ENCODE assay signal across 23 cellular contexts in genomic region chr9:98767915-98768314, GRCh38. TPM values are rescaled to one million over a fixed set of nuclear protein-coding genes. Genes with fewer than 3 reads are reported as not detected.
DNase-seq lines count a peak whose midpoint lies in the region; TF ChIP-seq lines count a peak whose summit lies in the region.
"Had no signal": no experiment of that assay in that cellular context is flagged by ENCODE, and none has a peak within 500 bp of the region (broad histone marks: within the 10 kb centered on the region; RNA-seq: fewer than 3 reads in every experiment).

No MANE protein-coding gene starts in this region.

- H3K4ac ChIP-seq in neuronal stem cell (ENCODE audit: low read length): no peak overlapping the region

- H4K20me1 ChIP-seq in Loucy (ENCODE audit: insufficient read depth, low read length, poor library complexity, severe bottlenecking): no peaks in the 10 kb centered on the region

- no peak overlapping the region for H4K8ac ChIP-seq in neuronal stem cell (ENCODE audit: low read depth, low read length)

- H2BK15ac ChIP-seq in neuronal stem cell (ENCODE audit: low read length): no peak overlapping the region

- H3K23ac ChIP-seq in neuronal stem cell (ENCODE audit: low read depth, low read length, poor library complexity): peak overlapping the region; percentile 3

- H3K36me3 ChIP-seq in right atrium auricular region (peaks cover 34% of the 10 kb centered on the region), Loucy (ENCODE audit: insufficient read depth, low read length) (no peaks in the 10 kb centered on the region), colonic mucosa (no peaks in the 10 kb centered on the region), neuronal stem cell (replicated peaks in 1 of 2; ENCODE audit: control insufficient read depth in 2 of 2, insufficient read depth in 2 of 2, low read length in 2 of 2) (peaks cover 46 to 79% of the 10 kb centered on the region in 2 donors)

- no peaks in the 10 kb centered on the region for H3K4me1 ChIP-seq in right atrium auricular region
- H3K4me1 ChIP-seq in Loucy (ENCODE audit: insufficient read depth, low read length, poor library complexity, severe bottlenecking): no peaks in the 10 kb centered on the region
- H3K4me1 ChIP-seq in colonic mucosa: no peaks in the 10 kb centered on the region
- H3K4me1 ChIP-seq in neuronal stem cell (ENCODE audit: control insufficient read depth in 2 of 2, insufficient read depth in 1 of 2, low read depth in 1 of 2, low read length in 2 of 2): no peaks in the 10 kb centered on the region
- H3K4me1 ChIP-seq: A549; BE2C; BLaER1 treated with 17β-estradiol and CSF1 and Interleukin-3, amounts not matched to agents 10 nM and 100 nM; HAP-1 had no signal

- TF ChIP-seq CTCF in right atrium auricular region (IDR thresholded peaks at IDR 0.05) (no peak), Loucy (conservative IDR thresholded peaks at IDR 0.05; ENCODE audit: low read length) (peak; percentile 16; the same call in 1 of the 2 replicates), colonic mucosa (IDR thresholded peaks at IDR 0.05) (no peak)

- H3K9me3 ChIP-seq in right atrium auricular region: peaks cover 0 to 6% of the 10 kb centered on the region in 2 donors
- H3K9me3 ChIP-seq in Loucy (ENCODE audit: insufficient read depth, low read depth, low read length): no peaks in the 10 kb centered on the region
- no peaks in the 10 kb centered on the region for H3K9me3 ChIP-seq in colonic mucosa
- H3K9me3 ChIP-seq in neuronal stem cell (replicated peaks in 1 of 2; ENCODE audit: control insufficient read depth in 2 of 2, insufficient read depth in 1 of 2, low read depth in 1 of 2, low read length in 2 of 2): peaks cover 4 to 8% of the 10 kb centered on the region in 2 donors
- H3K9me3 ChIP-seq: A549, BE2C, HAP-1 had no signal

- H3K4me3 ChIP-seq in right atrium auricular region: no peak overlapping the region
- H3K4me3 ChIP-seq in Loucy (ENCODE audit: low read length, poor library complexity, severe bottlenecking): no peak overlapping the region
- no peak overlapping the region for H3K4me3 ChIP-seq in colonic mucosa
- H3K4me3 ChIP-seq in neuronal stem cell (ENCODE audit: low read length in 2 of 2): peak overlapping the region in 1 of 2 donors; percentile 43
- H3K4me3 ChIP-seq: A549; BLaER1 treated with 17β-estradiol and CSF1 and Interleukin-3, amounts not matched to agents 10 nM and 100 nM; HAP-1 had no signal

- H4K91ac ChIP-seq in neuronal stem cell (ENCODE audit: low read depth, low read length, poor library complexity): no peak overlapping the region

- H3K14ac ChIP-seq in neuronal stem cell (ENCODE audit: low read length): no peak overlapping the region

- H3K27ac ChIP-seq in right atrium auricular region: no peak overlapping the region
- H3K27ac ChIP-seq in colonic mucosa: no peak overlapping the region
- no peak overlapping the region for H3K27ac ChIP-seq in neuronal stem cell (replicated peaks; ENCODE audit: low read length)
- H3K27ac ChIP-seq: A549; BLaER1 treated with 17β-estradiol and CSF1 and Interleukin-3, amounts not matched to agents 10 nM and 100 nM had no signal

- DNase-seq in right atrium auricular region (ENCODE audit: low spot score) (peak; percentile 23), cardiac septum (ENCODE audit: low spot score) (no peak), colonic mucosa (peak; percentile 10), neuronal stem cell (ENCODE audit: low spot score) (no peak), GF-D8 (lab: John Stamatoyannopoulos, UW) (no peak), NCI-H226 (no peak), NCI-H345 (lab: John Stamatoyannopoulos, UW) (no peak)
- DNase-seq: 8988T; ACHN; AML-193; BE2C; CD4-positive, alpha-beta T cell; CD8-positive, alpha-beta memory T cell; DMS53; DMS79 treated with DMSO at 0.1 percent for 48 hours; GOT3; HFFc6 had no signal

- H3K9me2 ChIP-seq in Loucy (replicated peaks; ENCODE audit: low read depth, low read length): no peaks in the 10 kb centered on the region

- no peaks in the 10 kb centered on the region for H3K27me3 ChIP-seq in right atrium auricular region
- H3K27me3 ChIP-seq in Loucy (ENCODE audit: insufficient read depth, low read length, poor library complexity, severe bottlenecking): no peaks in the 10 kb centered on the region
- no peaks in the 10 kb centered on the region for H3K27me3 ChIP-seq in colonic mucosa
- no peaks in the 10 kb centered on the region for H3K27me3 ChIP-seq in neuronal stem cell (ENCODE audit: control insufficient read depth in 3 of 3, insufficient read depth in 3 of 3, low read depth in 1 of 3, low read length in 3 of 3)
- H3K27me3 ChIP-seq: BE2C; BLaER1 treated with 17β-estradiol and CSF1 and Interleukin-3, amounts not matched to agents 10 nM and 100 nM had no signal

- no peaks in the 10 kb centered on the region for H3F3A ChIP-seq in Loucy (ENCODE audit: low read depth)

- no peak overlapping the region for H3K4me2 ChIP-seq in Loucy (ENCODE audit: low read depth, low read length, poor library complexity, severe bottlenecking)
- no peak overlapping the region for H3K4me2 ChIP-seq in neuronal stem cell (ENCODE audit: insufficient read depth, low read length, poor library complexity, severe bottlenecking)
- H3K4me2 ChIP-seq: A549; BLaER1 treated with 17β-estradiol and CSF1 and Interleukin-3, amounts not matched to agents 10 nM and 100 nM had no signal

- H3K9ac ChIP-seq in Loucy (ENCODE audit: low read depth, low read length, poor library complexity, severe bottlenecking) (no peak overlapping the region), colonic mucosa (ENCODE audit: low read depth in 2 of 2, low read length in 2 of 2) (no peak overlapping the region), neuronal stem cell (ENCODE audit: low read depth, low read length, poor library complexity) (no peak overlapping the region)
- H3K9ac ChIP-seq: BLaER1 treated with 17β-estradiol and CSF1 and Interleukin-3, amounts not matched to agents 10 nM and 100 nM had no signal

- no peak overlapping the region for H3K18ac ChIP-seq in neuronal stem cell (ENCODE audit: low read length)

- WGBS in neuronal stem cell (ENCODE audit: extremely low coverage in 2 of 2, insufficient read length in 2 of 2, insufficient replicate concordance in 1 of 2), 2 donors: no CpG with 5 or more reads among the region's 7 CpGs

- H2AFZ ChIP-seq in Loucy (ENCODE audit: low read length) (no peak overlapping the region), neuronal stem cell (ENCODE audit: low read length) (no peak overlapping the region)

- H3K79me2 ChIP-seq in Loucy (ENCODE audit: insufficient read depth, low read length): no peaks in the 10 kb centered on the region

- no peak overlapping the region for H2BK120ac ChIP-seq in neuronal stem cell (ENCODE audit: low read depth, low read length)

- intact Hi-C loops in cardiac septum (cut with DNase I) (no loop called here), colonic mucosa (cut with DNase I) (no loop called here)

- no peak overlapping the region for H2BK12ac ChIP-seq in neuronal stem cell (ENCODE audit: low read length)

- no peak overlapping the region for H2BK5ac ChIP-seq in neuronal stem cell (ENCODE audit: low read length)

- H2AK5ac ChIP-seq in neuronal stem cell (ENCODE audit: low read depth, low read length): no peak overlapping the region

- H3K79me1 ChIP-seq in neuronal stem cell (ENCODE audit: low read depth, low read length): no peaks in the 10 kb centered on the region

RNA-seq across cellular contexts. Expression of gene ANKS6, which starts 28.4 kb away (rescaled TPM):
- total RNA-seq in right atrium auricular region (1 to 10 TPM; 3.3 to 8.7 TPM), cardiac septum (7.6 TPM), colonic mucosa (10 to 100 TPM; 19.5 to 22.0 TPM)
- polyA plus RNA-seq in neuronal stem cell (2013, experiment 1 of 2): 31.8 TPM
- polyA plus RNA-seq in neuronal stem cell (2013, experiment 2 of 2): 30.2 TPM

RNA-seq across cellular contexts. Expression of gene GALNT12, which starts 39.6 kb away (rescaled TPM):
- total RNA-seq in right atrium auricular region (1 to 10 TPM in 1 of 2 donors, under 1 TPM in 1; 0.33 to 2.7 TPM), cardiac septum (0.38 TPM), colonic mucosa (100 to 1,000 TPM in 1 of 2 donors, 10 to 100 TPM in 1; 69.6 to 145 TPM)
- polyA plus RNA-seq in neuronal stem cell (2013, experiment 1 of 2): 18.8 TPM
- 18.5 TPM for polyA plus RNA-seq in neuronal stem cell (2013, experiment 2 of 2)
- polyA plus RNA-seq: CD14-positive monocyte had no signal

RNA-seq across cellular contexts. Expression of gene GABBR2, which starts 59.2 kb away (rescaled TPM):
- total RNA-seq in right atrium auricular region (under 1 TPM in 1 of 2 donors, not detected in 1; 0.22 TPM), cardiac septum (1.1 TPM), colonic mucosa (under 1 TPM in 1 of 2 donors, not detected in 1; 0.05 TPM)
- 0.18 TPM for polyA plus RNA-seq in neuronal stem cell (2013, experiment 1 of 2)
- polyA plus RNA-seq in neuronal stem cell (2013, experiment 2 of 2): 0.22 TPM
- total RNA-seq: CD4-positive, alpha-beta T cell; CD8-positive, alpha-beta memory T cell; G401 had no signal
- polyA plus RNA-seq: CD14-positive monocyte; CD8-positive, alpha-beta memory T cell had no signal

Comparison
In these comparisons a context has a peak if more than half of its experiments do, and no peak if none do; other contexts are left out.
1. DNase-seq: peak in right atrium auricular region (single experiment) and colonic mucosa (single experiment); none in cardiac septum (single experiment), neuronal stem cell (single experiment), GF-D8 (single experiment), NCI-H226 (single experiment) and NCI-H345 (single experiment).
2. RNA of gene GALNT12, which starts 39.6 kb away (total RNA-seq): 69.6 to 145 TPM in colonic mucosa; 0.33 to 2.7 TPM in right atrium auricular region and 0.38 TPM in cardiac septum (single experiment); every median in the first group is over 10 times any median in the second.